Comparison of ENCODE assay signal across 8 cellular contexts in the genomic region with DNA sequence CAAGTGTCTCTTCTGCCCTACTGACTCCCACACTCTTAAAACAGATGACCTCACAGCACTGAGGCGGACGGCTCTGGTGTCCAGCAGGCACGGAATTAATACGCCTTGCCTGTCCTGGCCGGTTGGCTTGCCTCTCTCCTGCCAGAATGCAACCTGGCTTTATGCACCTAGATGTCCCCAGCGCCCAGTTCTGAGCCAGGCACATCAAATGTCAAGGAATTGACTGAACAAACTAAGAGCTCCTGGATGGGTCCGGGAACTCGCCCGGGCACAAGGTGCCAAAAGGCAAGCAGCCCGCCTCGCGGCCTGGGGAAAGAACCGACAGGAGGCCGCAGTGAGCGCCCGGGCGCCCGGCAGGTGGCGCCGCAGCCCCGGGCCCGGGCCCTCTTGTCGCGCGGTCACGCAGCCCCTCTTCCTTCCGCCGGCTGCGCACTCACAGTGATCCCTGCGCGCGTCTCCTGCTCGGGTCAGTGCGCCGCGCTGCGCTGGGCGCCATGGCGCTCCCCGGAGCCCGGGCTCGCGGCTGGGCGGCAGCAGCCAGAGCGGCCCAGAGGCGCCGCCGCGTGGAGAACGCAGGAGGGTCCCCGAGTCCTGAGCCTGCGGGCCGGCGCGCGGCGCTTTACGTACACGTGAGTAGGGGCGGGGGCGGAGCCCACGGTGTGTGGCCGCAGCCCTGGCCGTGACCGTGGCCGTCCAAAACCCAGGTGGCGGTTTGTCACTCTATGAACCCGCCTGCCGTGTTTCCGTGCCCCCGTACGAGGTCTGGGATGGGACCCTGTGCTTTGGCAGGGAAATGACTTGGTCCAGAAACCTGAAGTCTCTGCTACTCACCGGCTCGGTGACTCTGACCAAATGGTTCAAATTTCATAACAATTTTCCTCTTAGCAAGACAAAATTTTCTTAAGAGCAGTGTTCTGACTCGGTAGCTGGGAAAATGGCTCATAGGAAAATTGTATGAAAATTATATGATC. TPM values are rescaled to one million over a fixed set of nuclear protein-coding genes. Genes with fewer than 3 reads are reported as not detected.
DNase-seq lines count a peak whose midpoint lies in the region; ATAC-seq and TF ChIP-seq lines count a peak whose summit lies in the region.

A gene (plus strand): TSS at position 470 of the 971 bp plus-strand sequence. CDS start 25 bp downstream, at position 495.

- peaks cover 25% of the 10 kb centered on the region for H3K4me1 Mint-ChIP-seq in activated CD4-positive, alpha-beta T cell treated with anti-CD3 and anti-CD28 coated beads for 36 hours

- DNase-seq in BE2C = peak; percentile 94
- DNase-seq in NCI-H446 treated with DMSO at 0.1 percent for 48 hours (lab: John Stamatoyannopoulos, UW) = peak; percentile 75
- DNase-seq in activated CD4-positive, alpha-beta T cell treated with anti-CD3 and anti-CD28 coated beads for 36 hours = peak; percentile 93
- DNase-seq in left colon = peak; percentile 87 to 91
- DNase-seq in stimulated activated CD4-positive, alpha-beta T cell treated with anti-CD3 and anti-CD28 coated beads, Interleukin-1b, Interleukin-23, amount 100 ng/mL, for 48 hours = peak; percentile 87

- peaks cover 10% of the 10 kb centered on the region for H3K36me3 ChIP-seq in BE2C

- peak; percentile 80 for TF ChIP-seq CTCF in BE2C (IDR thresholded peaks at IDR 0.05; ENCODE audit: low read depth, low read length)

- H3K27me3 Mint-ChIP-seq in activated CD4-positive, alpha-beta T cell treated with anti-CD3 and anti-CD28 coated beads for 36 hours = no peaks in the 10 kb centered on the region

- intact Hi-C loops in activated CD4-positive, alpha-beta T cell treated with anti-CD3 and anti-CD28 coated beads for 36 hours (cut with DNase I, micrococcal nuclease) = loop anchor here (1.0 to 5.0 kb wide), 13 partner anchors 30 to 278 kb away; a partner anchor contains a TSS
- intact Hi-C loops in left colon (cut with DNase I, micrococcal nuclease) = no loop called here

- H3K9me3 Mint-ChIP-seq in activated CD4-positive, alpha-beta T cell treated with anti-CD3 and anti-CD28 coated beads for 36 hours (ENCODE audit: low read depth) = no peaks in the 10 kb centered on the region

- no peaks in the 10 kb centered on the region for H3K9me3 ChIP-seq in BE2C

- H3K4me3 ChIP-seq in BE2C (ENCODE audit: low read depth, low read length) = peak within 1 kb of the TSS; percentile 67

- peaks cover 8% of the 10 kb centered on the region for H3K36me3 Mint-ChIP-seq in activated CD4-positive, alpha-beta T cell treated with anti-CD3 and anti-CD28 coated beads for 36 hours (ENCODE audit: low read depth)

- peak within 1 kb of the TSS; percentile 93 for H3K27ac Mint-ChIP-seq in activated CD4-positive, alpha-beta T cell treated with anti-CD3 and anti-CD28 coated beads for 36 hours

- H3K27me3 ChIP-seq in BE2C = peaks cover 20% of the 10 kb centered on the region

- H3K27ac ChIP-seq in cingulate gyrus (ENCODE audit: low read depth, low read length) = peak within 1 kb of the TSS; percentile 88

- peak; percentile 96 for TF ChIP-seq POLR2A in GM19099 (IDR thresholded peaks at IDR 0.05; ENCODE audit: extremely low read depth, insufficient read length, low read depth)

- CTCF ChIA-PET in activated CD4-positive, alpha-beta T cell treated with anti-CD3 and anti-CD28 coated beads for 36 hours (lab: Charles Lee) = interaction anchor here (0.7 to 2.1 kb wide), 21 partner anchors 8 to 664 kb away, joined by 3 to 21 read pairs (median 4); a partner anchor contains a TSS

- H3K4me1 ChIP-seq in BE2C = no peaks in the 10 kb centered on the region

- POLR2A ChIA-PET in activated CD4-positive, alpha-beta T cell treated with anti-CD3 and anti-CD28 coated beads for 36 hours (lab: Charles Lee) = interaction anchor here (0.7 to 1.1 kb wide), 2 partner anchors 81 to 676 kb away, joined by 3 to 4 read pairs; a partner anchor contains a TSS

- peak within 1 kb of the TSS; percentile 85 for H3K4me3 Mint-ChIP-seq in activated CD4-positive, alpha-beta T cell treated with anti-CD3 and anti-CD28 coated beads for 36 hours

- ATAC-seq in HG03378 (IDR thresholded peaks at IDR 0.05; ENCODE audit: unreplicated experiment) = peak; percentile 70
- ATAC-seq in activated CD4-positive, alpha-beta T cell treated with anti-CD3 and anti-CD28 coated beads for 36 hours = peak; percentile 94
- ATAC-seq in left colon = peak; percentile 74

RNA-seq across cellular contexts. Expression of the gene that starts here (rescaled TPM):
- 198 TPM for polyA plus RNA-seq in BE2C (2012; ENCODE audit: insufficient read depth, insufficient read length, low read depth)
- 10 to 100 TPM; 21.5 to 29.0 TPM for total RNA-seq in activated CD4-positive, alpha-beta T cell treated with anti-CD3 and anti-CD28 coated beads for 36 hours
- 10 to 100 TPM; 29.1 to 33.9 TPM for total RNA-seq in left colon

Comparison
In these comparisons a context has a peak if more than half of its experiments do, and no peak if none do; other contexts are left out.
1. Peak in every context shown above with its lines: DNase-seq, ATAC-seq, H3K4me3 ChIP-seq and H3K27ac ChIP-seq.
2. intact Hi-C loops: an anchor here in activated CD4-positive, alpha-beta T cell treated with anti-CD3 and anti-CD28 coated beads for 36 hours (1.0 to 5.0 kb wide); none called in left colon.